8 cellular contexts compared by ENCODE assay signal in the genomic region with DNA sequence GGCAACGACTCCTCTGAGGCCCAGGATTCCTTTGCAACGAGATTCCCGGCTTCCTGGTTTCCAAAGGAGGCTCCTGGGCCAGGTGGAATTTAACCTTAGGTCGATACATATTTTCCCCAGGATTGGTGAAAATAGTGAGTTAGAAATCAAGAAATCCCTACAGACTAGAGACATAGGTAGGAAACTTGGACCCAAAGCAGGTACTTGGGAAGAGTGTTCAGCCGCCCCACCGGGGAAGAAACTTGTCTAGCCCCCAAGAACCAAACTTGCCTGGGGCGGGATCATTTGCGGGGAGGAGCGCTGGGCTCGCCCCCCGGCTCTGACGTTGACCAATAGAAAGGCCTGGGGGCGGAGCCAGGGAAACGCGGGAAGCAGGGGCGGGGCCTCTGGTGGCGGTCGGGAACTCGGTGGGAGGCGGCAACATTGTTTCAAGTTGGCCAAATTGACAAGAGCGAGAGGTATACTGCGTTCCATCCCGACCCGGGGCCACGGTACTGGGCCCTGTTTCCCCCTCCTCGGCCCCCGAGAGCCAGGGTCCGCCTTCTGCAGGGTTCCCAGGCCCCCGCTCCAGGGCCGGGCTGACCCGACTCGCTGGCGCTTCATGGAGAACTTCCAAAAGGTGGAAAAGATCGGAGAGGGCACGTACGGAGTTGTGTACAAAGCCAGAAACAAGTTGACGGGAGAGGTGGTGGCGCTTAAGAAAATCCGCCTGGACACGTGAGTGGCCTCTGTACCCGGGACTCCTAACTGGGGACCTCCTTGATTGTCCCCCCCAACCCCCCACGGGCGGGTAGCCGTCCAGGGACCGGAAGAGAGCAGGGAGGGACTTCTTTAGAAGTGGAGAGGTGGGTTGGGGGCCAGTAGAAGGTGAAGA. TPM values are rescaled to one million over a fixed set of nuclear protein-coding genes. Genes with fewer than 3 reads are reported as not detected.
DNase-seq lines count a peak whose midpoint lies in the region; ATAC-seq and TF ChIP-seq lines count a peak whose summit lies in the region.

A gene (plus strand): TSS at position 423 of the 874 bp plus-strand sequence. CDS start 179 bp downstream, at position 602.

- peak within 1 kb of the TSS; percentile 70 to 80 for H3K4me3 ChIP-seq in right atrium auricular region
- H3K4me3 ChIP-seq in vagina = peak within 1 kb of the TSS; percentile 54 to 92

- H3K9me3 ChIP-seq in right atrium auricular region (no peaks in the 10 kb centered on the region), vagina (no peaks in the 10 kb centered on the region)

- peak; percentile 71 for ATAC-seq in GM18499 (IDR thresholded peaks at IDR 0.05; ENCODE audit: insufficient read depth, unreplicated experiment)
- ATAC-seq in HG02870 (IDR thresholded peaks at IDR 0.05; ENCODE audit: unreplicated experiment) = peak; percentile 94

- H3K27me3 ChIP-seq in right atrium auricular region (no peaks in the 10 kb centered on the region), vagina (no peaks in the 10 kb centered on the region)

- peak; percentile 71 for DNase-seq in NCI-H1694 (lab: John Stamatoyannopoulos, UW)
- peak; percentile 78 to 88 (median 82) for DNase-seq in T-helper 2 cell
- DNase-seq in amygdala (lab: John Stamatoyannopoulos, UW) = peak in 55 of 56 donors; percentile 3 to 85 (median 58)
- DNase-seq in right atrium auricular region (ENCODE audit: low spot score) = peak; percentile 96
- peak; percentile 76 for DNase-seq in putamen (ENCODE audit: low spot score)
- peak in 1 of 2 donors; percentile 94 for DNase-seq in vagina (ENCODE audit: extremely low spot score in 2 of 2)

- TF ChIP-seq CTCF in right atrium auricular region (IDR thresholded peaks at IDR 0.05) (no peak), vagina (IDR thresholded peaks at IDR 0.05) (no peak)

- intact Hi-C loops in vagina (cut with DNase I) = no loop called here

- H3K4me1 ChIP-seq in right atrium auricular region = peaks cover 0 to 17% of the 10 kb centered on the region in 2 donors
- H3K4me1 ChIP-seq in vagina = peaks cover 23% of the 10 kb centered on the region

- TF ChIP-seq POLR2A in vagina (IDR thresholded peaks at IDR 0.05) = peak; percentile 65 to 67

- H3K27ac ChIP-seq in right atrium auricular region = peak within 1 kb of the TSS; percentile 77 to 83
- H3K27ac ChIP-seq in vagina = peak within 1 kb of the TSS; percentile 87

- H3K36me3 ChIP-seq in right atrium auricular region (no peaks in the 10 kb centered on the region), vagina (peaks cover 0 to 5% of the 10 kb centered on the region in 2 donors)

RNA-seq across cellular contexts. Expression of the gene that starts here (rescaled TPM):
- total RNA-seq in right atrium auricular region = 10 to 100 TPM in 1 of 2 donors, 1 to 10 TPM in 1; 5.4 to 13.8 TPM
- total RNA-seq in vagina = 26.0 TPM
